ENCODE assay signal across 20 cellular contexts in genomic region chr1:201346987-201347386, GRCh38. TPM values are rescaled to one million over a fixed set of nuclear protein-coding genes. Genes with fewer than 3 reads are reported as not detected.
"Had no signal": no experiment of that assay in that cellular context is flagged by ENCODE, and none has a peak within 500 bp of the region (broad histone marks: within the 10 kb centered on the region; RNA-seq: fewer than 3 reads in every experiment).

No MANE protein-coding gene starts in this region.

- H3K9me3 Mint-ChIP-seq: activated naive CD4-positive, alpha-beta T cell treated with anti-CD3 and anti-CD28 coated beads, Interleukin-2, amount 50 U/mL, for 72 hours; activated T-helper 1 cell treated with anti-CD3 and anti-CD28 coated beads, Interleukin-12 subunit alpha, Interleukin-12 subunit beta, Interleukin-2, Interleukin-4 antibody, amounts not matched to agents 30 ng/mL and 10 ng/mL and 1 ng/mL, durations not matched to agents 14 hours and 24 hours and 36 hours; brain; stimulated activated naive B cell treated with anti-CD40 and anti-IgM and Interleukin-4, amounts not matched to agents 10 μg/mL and 1 μg/mL and 100 μg/mL, for 72 hours; T-cell; T-helper 2 cell treated with Interferon-gamma antibody and Interleukin-4, amounts not matched to agents 5 μg/mL and 100 μg/mL, for 36 hours had no signal

- ATAC-seq: activated CD8-positive, alpha-beta T cell treated with anti-CD3 and anti-CD28 coated beads, Interleukin-2, amount 10 ng/mL, durations not matched to agents 7 days and 5 days; activated naive CD4-positive, alpha-beta T cell treated with anti-CD3 and anti-CD28 coated beads, Interleukin-2, amount 50 U/mL, for 72 hours; stimulated activated naive B cell treated with anti-CD40 and anti-IgM and Interleukin-4, amounts not matched to agents 10 μg/mL and 1 μg/mL and 100 μg/mL, for 72 hours; T-cell had no signal

- H3K4me3 Mint-ChIP-seq: activated CD8-positive, alpha-beta T cell treated with anti-CD3 and anti-CD28 coated beads, Interleukin-2, amount 10 ng/mL, durations not matched to agents 7 days and 5 days; activated T-helper 1 cell treated with anti-CD3 and anti-CD28 coated beads, Interleukin-12 subunit alpha, Interleukin-12 subunit beta, Interleukin-2, Interleukin-4 antibody, amounts not matched to agents 30 ng/mL and 10 ng/mL and 1 ng/mL, durations not matched to agents 14 hours and 24 hours and 36 hours; brain; stimulated activated naive B cell treated with anti-CD40 and anti-IgM and Interleukin-4, amounts not matched to agents 10 μg/mL and 1 μg/mL and 100 μg/mL, for 72 hours; T-cell; T-helper 2 cell treated with Interferon-gamma antibody and Interleukin-4, amounts not matched to agents 5 μg/mL and 100 μg/mL, for 36 hours had no signal

- H3K36me3 Mint-ChIP-seq: activated naive CD4-positive, alpha-beta T cell treated with anti-CD3 and anti-CD28 coated beads, Interleukin-2, amount 50 U/mL, for 72 hours; brain; stimulated activated naive B cell treated with anti-CD40 and anti-IgM and Interleukin-4, amounts not matched to agents 10 μg/mL and 1 μg/mL and 100 μg/mL, for 72 hours; T-cell had no signal

- H3K4me1 Mint-ChIP-seq: T-cell had no signal

- FAIRE-seq: small intestine had no signal

- H3K4me1 ChIP-seq: right lobe of liver had no signal

- H3K4me3 ChIP-seq: esophagus muscularis mucosa, heart left ventricle, right lobe of liver, thoracic aorta, upper lobe of left lung had no signal

- H3K36me3 ChIP-seq: esophagus muscularis mucosa, heart left ventricle, right lobe of liver, thoracic aorta, upper lobe of left lung had no signal

- H3K27me3 ChIP-seq: heart left ventricle, right lobe of liver had no signal

- H3K9me3 ChIP-seq: right lobe of liver, thoracic aorta, upper lobe of left lung had no signal

- H3K27ac ChIP-seq: esophagus muscularis mucosa, heart left ventricle, right lobe of liver, thoracic aorta, upper lobe of left lung had no signal

- H3K27ac Mint-ChIP-seq: activated CD8-positive, alpha-beta T cell treated with anti-CD3 and anti-CD28 coated beads, Interleukin-2, amount 10 ng/mL, durations not matched to agents 7 days and 5 days; activated naive CD4-positive, alpha-beta T cell treated with anti-CD3 and anti-CD28 coated beads, Interleukin-2, amount 50 U/mL, for 72 hours; activated T-helper 1 cell treated with anti-CD3 and anti-CD28 coated beads, Interleukin-12 subunit alpha, Interleukin-12 subunit beta, Interleukin-2, Interleukin-4 antibody, amounts not matched to agents 30 ng/mL and 10 ng/mL and 1 ng/mL, durations not matched to agents 14 hours and 24 hours and 36 hours; stimulated activated naive B cell treated with anti-CD40 and anti-IgM and Interleukin-4, amounts not matched to agents 10 μg/mL and 1 μg/mL and 100 μg/mL, for 72 hours; T-cell; T-helper 2 cell treated with Interferon-gamma antibody and Interleukin-4, amounts not matched to agents 5 μg/mL and 100 μg/mL, for 36 hours had no signal

- DNase-seq: activated CD4-positive, alpha-beta T cell treated with anti-CD3 and anti-CD28 coated beads for 1 hour; activated CD4-positive, alpha-beta T cell treated with anti-CD3 and anti-CD28 coated beads, Interleukin-2, amount 50 U/mL, for 1 hour; activated gamma-delta T cell; effector CD8-positive, alpha-beta T cell; stimulated activated naive B cell treated with anti-CD40 and anti-IgM and Interleukin-4, amounts not matched to agents 10 μg/mL and 1 μg/mL and 100 μg/mL, for 72 hours; T-cell had no signal

RNA-seq across cellular contexts. Expression of gene TNNT2, which starts 30.5 kb away (rescaled TPM):
- total RNA-seq: activated CD8-positive, alpha-beta T cell treated with anti-CD3 and anti-CD28 coated beads, Interleukin-2, amount 10 ng/mL, durations not matched to agents 7 days and 5 days; activated naive CD4-positive, alpha-beta T cell treated with anti-CD3 and anti-CD28 coated beads, Interleukin-2, amount 50 U/mL, for 72 hours; activated T-helper 1 cell treated with anti-CD3 and anti-CD28 coated beads, Interleukin-12 subunit alpha, Interleukin-12 subunit beta, Interleukin-2, Interleukin-4 antibody, amounts not matched to agents 30 ng/mL and 10 ng/mL and 1 ng/mL, durations not matched to agents 14 hours and 24 hours and 36 hours; dermis blood vessel endothelial cell; T-cell had no signal
- polyA plus RNA-seq: neural cell had no signal

RNA-seq across cellular contexts. Expression of gene LAD1, which starts 52.1 kb away (rescaled TPM):
- total RNA-seq: activated CD8-positive, alpha-beta T cell treated with anti-CD3 and anti-CD28 coated beads, Interleukin-2, amount 10 ng/mL, durations not matched to agents 7 days and 5 days; activated naive CD4-positive, alpha-beta T cell treated with anti-CD3 and anti-CD28 coated beads, Interleukin-2, amount 50 U/mL, for 72 hours; activated T-helper 1 cell treated with anti-CD3 and anti-CD28 coated beads, Interleukin-12 subunit alpha, Interleukin-12 subunit beta, Interleukin-2, Interleukin-4 antibody, amounts not matched to agents 30 ng/mL and 10 ng/mL and 1 ng/mL, durations not matched to agents 14 hours and 24 hours and 36 hours; mononuclear cell had no signal
- polyA plus RNA-seq: neural cell had no signal
